ENCODE assay signal across 15 cellular contexts in genomic region chr16:81539009-81539820, GRCh38.
A peak's percentile ranks its signal among the peaks of the same experiment; 100 is the strongest.
DNase-seq lines count a peak whose midpoint lies in the region; ATAC-seq, FAIRE-seq and TF ChIP-seq lines count a peak whose summit lies in the region.
"Had no signal": no experiment of that assay in that cellular context is flagged by ENCODE, and none has a peak within 500 bp of the region (broad histone marks: within the 10 kb centered on the region; RNA-seq: fewer than 3 reads in every experiment).

No MANE protein-coding gene starts in this region.

- H3K18ac ChIP-seq in H9 (ENCODE audit: insufficient read length, low read depth, low read length): no peak overlapping the region

- H2BK20ac ChIP-seq in H9 (ENCODE audit: low read depth, low read length, poor library complexity, severe bottlenecking): no peak overlapping the region

- no peak overlapping the region for H3K9ac ChIP-seq in H9 (ENCODE audit: extremely low read depth, insufficient read length, low read length)
- no peak overlapping the region for H3K9ac ChIP-seq in HepG2 (ENCODE audit: insufficient read depth, low read depth, low read length)

- H3K4me3 Mint-ChIP-seq in H9: no peak overlapping the region; a peak in 1 of 5 replicates
- no peak overlapping the region for H3K4me3 Mint-ChIP-seq in stimulated activated naive B cell treated with anti-CD40 and anti-IgM and Interleukin-4, amounts not matched to agents 10 μg/mL and 1 μg/mL and 100 μg/mL, for 72 hours
- H3K4me3 Mint-ChIP-seq in effector memory CD8-positive, alpha-beta T cell: no peak overlapping the region
- H3K4me3 Mint-ChIP-seq: CD4-positive, alpha-beta T cell; stimulated activated naive CD8-positive, alpha-beta T cell treated with anti-CD3 and anti-CD28 coated beads, Interleukin-15, amount 100 ng/mL, for 72 hours had no signal

- H3K4me3 ChIP-seq in bronchial epithelial cell (ENCODE audit: low read depth, low read length) (no peak overlapping the region), HepG2 (replicated peaks in 1 of 3; ENCODE audit: insufficient read depth in 1 of 3, low read depth in 2 of 3, low read length in 3 of 3) (no peak overlapping the region)
- H3K4me3 ChIP-seq: lung had no signal

- no peak overlapping the region for H4K5ac ChIP-seq in H9 (ENCODE audit: insufficient read length, low read depth, low read length)

- TF ChIP-seq RAD21 in HepG2 (CRISPR knock-in tag; IDR thresholded peaks at IDR 0.05): no peak

- peaks cover 5% of the 10 kb centered on the region; the same call in 1 of the 2 replicates for H3K79me2 ChIP-seq in H9 (ENCODE audit: insufficient read depth, low read length)
- H3K79me2 ChIP-seq in HepG2 (ENCODE audit: insufficient read depth, low read length): peaks cover 97% of the 10 kb centered on the region

- H3K4me1 ChIP-seq in H9 (ENCODE audit: insufficient read depth, low read length) (peaks cover 3% of the 10 kb centered on the region; the same call in 1 of the 2 replicates), HepG2 (ENCODE audit: insufficient read depth, low read length) (peaks cover 100% of the 10 kb centered on the region)

- FAIRE-seq in bronchial epithelial cell (lab: Jason Lieb, UNC) (no peak), HepG2 (lab: Jason Lieb, UNC) (no peak)

- H2BK15ac ChIP-seq in H9 (ENCODE audit: low read depth, low read length): no peak overlapping the region

- no peak overlapping the region for H2BK12ac ChIP-seq in H9 (ENCODE audit: insufficient read length, low read depth, low read length)

- CTCF ChIA-PET in HepG2 (lab: Yijun Ruan, JAX; ENCODE audit: low intra/inter-chr PET ratio, low total read pairs): no interaction called here

- no peaks in the 10 kb centered on the region for H3K9me3 ChIP-seq in H9 (ENCODE audit: control insufficient read depth, low read depth, low read length)
- no peaks in the 10 kb centered on the region for H3K9me3 ChIP-seq in HepG2 (ENCODE audit: low read length)

- no TSS peak for BruUV-seq in HepG2 (replicated peaks; lab: Mats Ljungman, UMichigan)

- H3K23me2 ChIP-seq in H9 (ENCODE audit: insufficient read length, low read depth, low read length, poor library complexity, severe bottlenecking): no peaks in the 10 kb centered on the region

- no peak overlapping the region for H3K14ac ChIP-seq in H9 (ENCODE audit: insufficient read depth, low read length)

- TF ChIP-seq EP300 in HepG2 (IDR thresholded peaks at IDR 0.05; ENCODE audit: low read depth in 2 of 2, low read length in 2 of 2) (no peak), HepG2 (CRISPR knock-in tag; IDR thresholded peaks at IDR 0.05; ENCODE audit: borderline replicate concordance) (no peak)

- no peak overlapping the region for H3K56ac ChIP-seq in H9 (ENCODE audit: insufficient read length, low read depth, low read length)

- no peaks in the 10 kb centered on the region for H3K9me3 Mint-ChIP-seq in H9
- no peaks in the 10 kb centered on the region for H3K9me3 Mint-ChIP-seq in stimulated activated naive B cell treated with anti-CD40 and anti-IgM and Interleukin-4, amounts not matched to agents 10 μg/mL and 1 μg/mL and 100 μg/mL, for 72 hours
- no peaks in the 10 kb centered on the region for H3K9me3 Mint-ChIP-seq in effector memory CD8-positive, alpha-beta T cell
- H3K9me3 Mint-ChIP-seq: CD4-positive, alpha-beta T cell; stimulated activated naive CD8-positive, alpha-beta T cell treated with anti-CD3 and anti-CD28 coated beads, Interleukin-15, amount 100 ng/mL, for 72 hours had no signal

- intact Hi-C loops in HepG2 (cut with micrococcal nuclease; ENCODE audit: unreplicated experiment): loop anchor here (5.0 kb wide), 1 partner anchor 137 kb away; no protein-coding TSS in a partner anchor

- H4K8ac ChIP-seq in H9 (replicated peaks; ENCODE audit: insufficient read length, low read depth, low read length): no peak overlapping the region

- H2AFZ ChIP-seq in H9 (ENCODE audit: low read length): no peak overlapping the region
- H2AFZ ChIP-seq in HepG2 (ENCODE audit: low read length): no peak overlapping the region

- peaks cover 43 to 46% of the 10 kb centered on the region in 2 experiments for H3K4me1 Mint-ChIP-seq in H9
- H3K4me1 Mint-ChIP-seq in stimulated activated naive B cell treated with anti-CD40 and anti-IgM and Interleukin-4, amounts not matched to agents 10 μg/mL and 1 μg/mL and 100 μg/mL, for 72 hours: peaks cover 30 to 47% of the 10 kb centered on the region in 2 donors
- peaks cover 47 to 58% of the 10 kb centered on the region in 2 donors for H3K4me1 Mint-ChIP-seq in effector memory CD8-positive, alpha-beta T cell (ENCODE audit: low read depth in 2 of 2)

- H3K23ac ChIP-seq in H9 (ENCODE audit: insufficient read length, low read depth, low read length): no peak overlapping the region

- H4K20me1 ChIP-seq in H9 (ENCODE audit: control insufficient read depth, insufficient read depth, insufficient read length): no peaks in the 10 kb centered on the region
- peaks cover 53% of the 10 kb centered on the region; the same call in 1 of the 2 replicates for H4K20me1 ChIP-seq in HepG2 (ENCODE audit: insufficient read depth, low read length)

- TF ChIP-seq CTCF in H9 (conservative IDR thresholded peaks at IDR 0.05) (no peak), bronchial epithelial cell (IDR thresholded peaks at IDR 0.05; ENCODE audit: insufficient read depth, low read length, severe bottlenecking) (no peak), HepG2 (CRISPR knock-in tag; IDR thresholded peaks at IDR 0.05) (no peak)

- ATAC-seq in HepG2 (no peak), HG02852 (IDR thresholded peaks at IDR 0.05; ENCODE audit: unreplicated experiment) (no peak)
- ATAC-seq in stimulated activated naive B cell treated with anti-CD40 and anti-IgM and Interleukin-4, amounts not matched to agents 10 μg/mL and 1 μg/mL and 100 μg/mL, for 72 hours (replicated peaks): no peak
- no peak for ATAC-seq in effector memory CD8-positive, alpha-beta T cell (replicated peaks)
- ATAC-seq: stimulated activated naive CD8-positive, alpha-beta T cell treated with anti-CD3 and anti-CD28 coated beads, Interleukin-15, amount 100 ng/mL, for 72 hours had no signal

- no peak overlapping the region for H2AK5ac ChIP-seq in H9 (ENCODE audit: insufficient read length, low read length)

- no peak overlapping the region for H4K91ac ChIP-seq in H9 (ENCODE audit: insufficient read length, low read depth, low read length)

- no peaks in the 10 kb centered on the region for H3K27me3 ChIP-seq in H9 (ENCODE audit: insufficient read depth, low read length)
- no peaks in the 10 kb centered on the region for H3K27me3 ChIP-seq in bronchial epithelial cell (ENCODE audit: control insufficient read depth, insufficient read depth, low read length)
- no peaks in the 10 kb centered on the region for H3K27me3 ChIP-seq in HepG2 (ENCODE audit: control insufficient read depth in 1 of 2, insufficient read depth in 2 of 2, low read length in 2 of 2)

- peaks cover 5% of the 10 kb centered on the region for H3K79me1 ChIP-seq in H9 (ENCODE audit: insufficient read depth, low read depth, low read length, poor library complexity, severe bottlenecking)

- peaks cover 8% of the 10 kb centered on the region for H3K36me3 ChIP-seq in bronchial epithelial cell (ENCODE audit: control insufficient read depth, insufficient read depth, low read length)
- peaks cover 9 to 28% of the 10 kb centered on the region in 2 experiments; a peak in 4 of 5 replicates for H3K36me3 ChIP-seq in HepG2 (replicated peaks in 1 of 2; ENCODE audit: control insufficient read depth in 1 of 2, insufficient read depth in 2 of 2, low read length in 2 of 2)

- TF ChIP-seq POLR2A in HepG2 (IDR thresholded peaks at IDR 0.05; ENCODE audit: insufficient read depth in 1 of 2, low read depth in 2 of 2, low read length in 2 of 2): no peak

- H3K27ac Mint-ChIP-seq in H9: peak overlapping the region; percentile 6 to 20 (median 15); a peak in 4 of 7 replicates
- no peak overlapping the region for H3K27ac Mint-ChIP-seq in stimulated activated naive B cell treated with anti-CD40 and anti-IgM and Interleukin-4, amounts not matched to agents 10 μg/mL and 1 μg/mL and 100 μg/mL, for 72 hours
- peak overlapping the region in 1 of 2 donors; percentile 77 for H3K27ac Mint-ChIP-seq in effector memory CD8-positive, alpha-beta T cell
- H3K27ac Mint-ChIP-seq: CD4-positive, alpha-beta T cell; stimulated activated naive CD8-positive, alpha-beta T cell treated with anti-CD3 and anti-CD28 coated beads, Interleukin-15, amount 100 ng/mL, for 72 hours had no signal

- no peak for DNase-seq in H9
- DNase-seq in bronchial epithelial cell (ENCODE audit: low read depth): peak; percentile 60
- DNase-seq in HepG2 (ENCODE audit: low spot score): no peak
- peak; percentile 38 for DNase-seq in superior temporal gyrus (ENCODE audit: extremely low spot score)
- no peak for DNase-seq in stimulated activated naive B cell treated with anti-CD40 and anti-IgM and Interleukin-4, amounts not matched to agents 10 μg/mL and 1 μg/mL and 100 μg/mL, for 72 hours
- no peak for DNase-seq in effector memory CD8-positive, alpha-beta T cell
- DNase-seq: activated CD8-positive, alpha-beta memory T cell treated with anti-CD3 and anti-CD28 coated beads, Interleukin-2, amount 50 U/mL, for 48 hours; CD4-positive, alpha-beta T cell; effector memory CD4-positive, alpha-beta T cell; head of caudate nucleus; NCI-H748 treated with DMSO at 0.1 percent for 48 hours; SIG-M5; stimulated activated naive CD8-positive, alpha-beta T cell treated with anti-CD3 and anti-CD28 coated beads, Interleukin-15, amount 100 ng/mL, for 72 hours had no signal

- no peak overlapping the region for H3K27ac ChIP-seq in H9 (ENCODE audit: insufficient read length, low read depth, low read length)
- peak overlapping the region; percentile 12 for H3K27ac ChIP-seq in HepG2 (ENCODE audit: extremely low read length, insufficient read depth, low read length)

- H2BK5ac ChIP-seq in H9 (ENCODE audit: insufficient read length, low read length): no peak overlapping the region

- in situ Hi-C loops in HepG2 (cut with HindIII; ENCODE audit: extremely low pct_ligation_motif_present, low pct_unique_long_range_greater_than_20kb): no loop called here

- H3K4me2 ChIP-seq in H9 (ENCODE audit: insufficient read depth, insufficient read length, low read length): no peak overlapping the region
- H3K4me2 ChIP-seq in HepG2 (ENCODE audit: low read depth, low read length): no peak overlapping the region

- no peaks in the 10 kb centered on the region; a peak in 2 of 7 replicates for H3K36me3 Mint-ChIP-seq in H9 (ENCODE audit: insufficient read depth in 1 of 3, low read depth in 3 of 3)
- H3K36me3 Mint-ChIP-seq in stimulated activated naive B cell treated with anti-CD40 and anti-IgM and Interleukin-4, amounts not matched to agents 10 μg/mL and 1 μg/mL and 100 μg/mL, for 72 hours: peaks cover 1 to 7% of the 10 kb centered on the region in 2 donors
- H3K36me3 Mint-ChIP-seq in effector memory CD8-positive, alpha-beta T cell (ENCODE audit: insufficient read depth): no peaks in the 10 kb centered on the region

- no peak overlapping the region for H2BK120ac ChIP-seq in H9 (ENCODE audit: low read depth, low read length, poor library complexity, severe bottlenecking)

- H3K27me3 Mint-ChIP-seq in H9 (ENCODE audit: low read depth): no peaks in the 10 kb centered on the region
- no peaks in the 10 kb centered on the region for H3K27me3 Mint-ChIP-seq in stimulated activated naive B cell treated with anti-CD40 and anti-IgM and Interleukin-4, amounts not matched to agents 10 μg/mL and 1 μg/mL and 100 μg/mL, for 72 hours
- H3K27me3 Mint-ChIP-seq in effector memory CD8-positive, alpha-beta T cell: no peaks in the 10 kb centered on the region
- H3K27me3 Mint-ChIP-seq: CD4-positive, alpha-beta T cell; stimulated activated naive CD8-positive, alpha-beta T cell treated with anti-CD3 and anti-CD28 coated beads, Interleukin-15, amount 100 ng/mL, for 72 hours had no signal

- POLR2A ChIA-PET in HepG2 (lab: Yijun Ruan, JAX): interaction anchor here (1.5 kb wide), 1 partner anchor 10 kb away, joined by 3 read pairs; no protein-coding TSS in a partner anchor

- no peak overlapping the region for H3T11ph ChIP-seq in H9 (ENCODE audit: low read length)

- H3K4ac ChIP-seq in H9 (ENCODE audit: low read depth, low read length): no peak overlapping the region

- WGBS in H9 (ENCODE audit: extremely low coverage, insufficient read length, low lambda C conversion rate): no CpG with 5 or more reads among the region's 18 CpGs
- 93% methylated on average over 18 of the region's 18 CpGs for WGBS in HepG2 (ENCODE audit: low lambda C conversion rate)

Comparison
In these comparisons a context has a peak if more than half of its experiments do, and no peak if none do; other contexts are left out.
1. DNase-seq: peak in bronchial epithelial cell (single experiment) and superior temporal gyrus (single experiment); none in H9 (single experiment), HepG2 (single experiment), stimulated activated naive B cell treated with anti-CD40 and anti-IgM and Interleukin-4, amounts not matched to agents 10 μg/mL and 1 μg/mL and 100 μg/mL, for 72 hours (single experiment) and effector memory CD8-positive, alpha-beta T cell (0 of 3).